ENCODE assay signal across 12 cellular contexts in the genomic region with DNA sequence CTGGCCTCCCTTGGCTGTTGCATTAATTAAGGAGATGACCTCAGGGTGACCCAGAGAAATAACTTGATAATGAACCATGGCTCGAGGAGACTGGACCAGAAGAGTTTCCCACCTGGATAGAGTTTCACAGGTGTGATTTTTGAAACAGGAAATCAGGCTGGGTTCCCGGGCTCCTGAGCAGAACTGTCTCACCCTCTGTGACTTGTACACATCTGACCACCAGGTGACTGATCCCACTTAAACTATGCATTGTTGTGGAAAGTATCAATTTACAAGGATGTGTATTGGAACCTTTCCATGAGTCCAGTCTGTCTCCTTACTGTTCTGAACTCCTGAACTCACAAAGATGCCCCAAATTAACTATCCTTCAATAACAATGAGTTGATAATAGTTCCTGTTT.
DNase-seq lines count a peak whose midpoint lies in the region; ATAC-seq and TF ChIP-seq lines count a peak whose summit lies in the region.
"Had no signal": no experiment of that assay in that cellular context is flagged by ENCODE, and none has a peak within 500 bp of the region (broad histone marks: within the 10 kb centered on the region; RNA-seq: fewer than 3 reads in every experiment).

No MANE protein-coding gene starts in this region.

- H2AFZ ChIP-seq in MM.1S (ENCODE audit: low read length) = no peak overlapping the region

- no peaks in the 10 kb centered on the region for H3K79me2 ChIP-seq in MM.1S (ENCODE audit: low read length)

- no peaks in the 10 kb centered on the region for H3K36me3 Mint-ChIP-seq in activated CD4-positive, alpha-beta memory T cell treated with anti-CD3 and anti-CD28 coated beads for 36 hours

- no peaks in the 10 kb centered on the region for H4K20me1 ChIP-seq in MM.1S (ENCODE audit: insufficient read depth, low read length)

- TF ChIP-seq CTCF in MM.1S (IDR thresholded peaks at IDR 0.05; ENCODE audit: low read length) (peak; percentile 24; the same call in 1 of the 2 replicates), body of pancreas (IDR thresholded peaks at IDR 0.05) (no peak)

- 42 to 53% methylated on average over 2 of the region's 2 CpGs for WGBS in body of pancreas, 2 donors

- no peak overlapping the region for H3K9ac ChIP-seq in MM.1S (ENCODE audit: low read length)

- no peak overlapping the region for H3K27ac Mint-ChIP-seq in activated CD4-positive, alpha-beta memory T cell treated with anti-CD3 and anti-CD28 coated beads for 36 hours

- H3K27ac ChIP-seq in MM.1S (ENCODE audit: low read length) = no peak overlapping the region
- H3K27ac ChIP-seq in body of pancreas = peak overlapping the region in 3 of 4 donors; percentile 22 to 92 (median 29)
- H3K27ac ChIP-seq in substantia nigra (ENCODE audit: low read depth, low read length, poor library complexity, severe bottlenecking) = no peak overlapping the region
- H3K27ac ChIP-seq: tibial nerve had no signal

- peak; percentile 79 for DNase-seq in DMS53 (lab: John Stamatoyannopoulos, UW)
- peak; percentile 12 for DNase-seq in MM.1S
- no peak for DNase-seq in body of pancreas
- peak; percentile 35 for DNase-seq in left kidney (ENCODE audit: low read depth, low spot score)
- DNase-seq in NCI-H187 treated with DMSO at 0.1 percent for 48 hours (lab: John Stamatoyannopoulos, UW) = no peak
- DNase-seq in activated CD4-positive, alpha-beta memory T cell treated with anti-CD3 and anti-CD28 coated beads for 36 hours = no peak
- DNase-seq in substantia nigra (lab: John Stamatoyannopoulos, UW) = no peak
- DNase-seq: DMS 273 treated with DMSO at 0.1 percent for 48 hours, dorsolateral prefrontal cortex, NCI-H1092 had no signal

- no peaks in the 10 kb centered on the region for H3K36me3 ChIP-seq in MM.1S (replicated peaks; ENCODE audit: insufficient read depth, low read length)
- no peaks in the 10 kb centered on the region for H3K36me3 ChIP-seq in body of pancreas (replicated peaks in 1 of 2; ENCODE audit: insufficient read depth in 1 of 2, low read depth in 2 of 2)
- H3K36me3 ChIP-seq: tibial nerve had no signal

- no peaks in the 10 kb centered on the region for H3K27me3 Mint-ChIP-seq in activated CD4-positive, alpha-beta memory T cell treated with anti-CD3 and anti-CD28 coated beads for 36 hours

- H3K4me1 Mint-ChIP-seq in activated CD4-positive, alpha-beta memory T cell treated with anti-CD3 and anti-CD28 coated beads for 36 hours (ENCODE audit: low read depth) = peaks cover 34% of the 10 kb centered on the region

- POLR2A ChIA-PET in activated CD4-positive, alpha-beta memory T cell treated with anti-CD3 and anti-CD28 coated beads for 36 hours (lab: Charles Lee) = interaction anchor here (1.2 to 2.5 kb wide), 2 partner anchors 48 to 126 kb away, joined by 3 to 12 read pairs; no protein-coding TSS in a partner anchor

- H3K9me2 ChIP-seq in MM.1S (replicated peaks; ENCODE audit: insufficient read depth, low read length) = no peaks in the 10 kb centered on the region

- H3K4me3 ChIP-seq in MM.1S (ENCODE audit: low read length) (no peak overlapping the region), body of pancreas (no peak overlapping the region)
- H3K4me3 ChIP-seq: dorsolateral prefrontal cortex, tibial nerve had no signal

- H3K4me3 Mint-ChIP-seq in activated CD4-positive, alpha-beta memory T cell treated with anti-CD3 and anti-CD28 coated beads for 36 hours = no peak overlapping the region

- no peak overlapping the region for H3K4me2 ChIP-seq in MM.1S (ENCODE audit: low read depth, low read length)

- intact Hi-C loops in body of pancreas (cut with DNase I) = loop anchor here (10.0 kb wide), 1 partner anchor 124 kb away; no protein-coding TSS in a partner anchor
- intact Hi-C loops in activated CD4-positive, alpha-beta memory T cell treated with anti-CD3 and anti-CD28 coated beads for 36 hours (cut with micrococcal nuclease) = no loop called here

- H3K4me1 ChIP-seq in MM.1S (ENCODE audit: low read length) (peaks cover 44% of the 10 kb centered on the region), body of pancreas (peaks cover 24% of the 10 kb centered on the region)

- no peak for TF ChIP-seq POLR2A in body of pancreas (IDR thresholded peaks at IDR 0.05)

- CTCF ChIA-PET in activated CD4-positive, alpha-beta memory T cell treated with anti-CD3 and anti-CD28 coated beads for 36 hours (lab: Charles Lee) = interaction anchor here (0.8 to 8.8 kb wide), 52 partner anchors 9 to 681 kb away, joined by 3 to 165 read pairs (median 5); a partner anchor contains a TSS

- peaks cover 15% of the 10 kb centered on the region for H3F3A ChIP-seq in MM.1S (ENCODE audit: insufficient read depth, low read length)

- H3K9me3 ChIP-seq in MM.1S (replicated peaks; ENCODE audit: insufficient read depth, low read length) = no peaks in the 10 kb centered on the region
- H3K9me3 ChIP-seq in body of pancreas = no peaks in the 10 kb centered on the region
- H3K9me3 ChIP-seq: tibial nerve had no signal

- no peak for ATAC-seq in body of pancreas
- ATAC-seq in GM21576 (IDR thresholded peaks at IDR 0.05; ENCODE audit: unreplicated experiment) = no peak

- H3K27me3 ChIP-seq in MM.1S (replicated peaks; ENCODE audit: insufficient read depth, low read length) = no peaks in the 10 kb centered on the region
- H3K27me3 ChIP-seq in body of pancreas = no peaks in the 10 kb centered on the region
- H3K27me3 ChIP-seq: dorsolateral prefrontal cortex, tibial nerve had no signal

- no peaks in the 10 kb centered on the region for H3K9me3 Mint-ChIP-seq in activated CD4-positive, alpha-beta memory T cell treated with anti-CD3 and anti-CD28 coated beads for 36 hours

Comparison
In these comparisons a context has a peak if more than half of its experiments do, and no peak if none do; other contexts are left out.
1. DNase-seq: peak in DMS53 (single experiment), MM.1S (single experiment) and left kidney (single experiment); none in body of pancreas (0 of 4), NCI-H187 treated with DMSO at 0.1 percent for 48 hours (single experiment), activated CD4-positive, alpha-beta memory T cell treated with anti-CD3 and anti-CD28 coated beads for 36 hours (single experiment) and substantia nigra (0 of 49).
2. H3K27ac ChIP-seq: peak in body of pancreas (3 of 4); none in MM.1S (single experiment) and substantia nigra (single experiment).